ENCODE assay signal across 21 cellular contexts in the genomic region with DNA sequence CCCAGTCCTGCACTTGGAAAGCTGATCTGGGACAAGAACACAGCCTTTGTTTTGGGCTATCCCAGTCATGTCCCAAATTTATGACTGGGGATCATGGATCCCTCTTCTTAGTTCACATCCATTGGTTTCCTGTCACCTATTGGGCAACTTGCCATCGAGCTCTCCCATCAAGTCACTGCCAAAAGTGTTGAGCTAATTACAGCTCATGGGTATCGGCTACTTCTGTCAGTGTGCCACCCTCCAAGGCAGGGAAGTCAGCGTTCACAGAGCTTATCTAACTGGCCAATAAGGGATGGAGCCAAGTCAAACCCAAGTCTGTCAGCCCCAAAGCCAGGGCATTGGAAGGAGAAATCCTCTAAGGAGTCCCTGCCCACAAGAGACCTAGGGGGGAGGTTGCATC. TPM values are rescaled to one million over a fixed set of nuclear protein-coding genes. Genes with fewer than 3 reads are reported as not detected.
DNase-seq lines count a peak whose midpoint lies in the region; ATAC-seq, FAIRE-seq and TF ChIP-seq lines count a peak whose summit lies in the region.
"Had no signal": no experiment of that assay in that cellular context is flagged by ENCODE, and none has a peak within 500 bp of the region (broad histone marks: within the 10 kb centered on the region; RNA-seq: fewer than 3 reads in every experiment).

No MANE protein-coding gene starts in this region.

- FAIRE-seq in H54 (lab: Jason Lieb, UNC) = no peak
- FAIRE-seq: D721Med, GM12878, GM19239, H1 had no signal

- H3K27ac Mint-ChIP-seq in activated naive CD4-positive, alpha-beta T cell treated with anti-CD3 and anti-CD28 coated beads, Interleukin-2, amount 50 U/mL, for 24 hours = peak overlapping the region; percentile 39

- no peaks in the 10 kb centered on the region for H3K9me3 Mint-ChIP-seq in activated naive CD4-positive, alpha-beta T cell treated with anti-CD3 and anti-CD28 coated beads, Interleukin-2, amount 50 U/mL, for 24 hours
- H3K9me3 Mint-ChIP-seq: CD4-positive, CD25-positive, alpha-beta regulatory T cell; CD8-positive, alpha-beta memory T cell had no signal

- H3K9ac ChIP-seq in BLaER1 = no peak overlapping the region
- no peak overlapping the region for H3K9ac ChIP-seq in DND-41 (ENCODE audit: low read depth, low read length)

- H3K27ac ChIP-seq in BLaER1 (no peak overlapping the region), DND-41 (ENCODE audit: low read length) (peak overlapping the region; percentile 46), coronary artery (no peak overlapping the region)

- peaks cover 95% of the 10 kb centered on the region for H3K4me1 ChIP-seq in BLaER1
- H3K4me1 ChIP-seq in DND-41 (ENCODE audit: insufficient read depth, low read length) = peaks cover 40% of the 10 kb centered on the region
- H3K4me1 ChIP-seq: HAP-1 had no signal

- no peak for DNase-seq in activated naive CD4-positive, alpha-beta T cell (lab: John Stamatoyannopoulos, UW)
- DNase-seq in DND-41 (no peak), left lobe of liver (ENCODE audit: low spot score) (no peak), H54 (ENCODE audit: insufficient read length, low spot score) (no peak), coronary artery (ENCODE audit: low spot score) (no peak), NOMO-1 treated with DMSO at 0.1 percent for 48 hours (lab: John Stamatoyannopoulos, UW; ENCODE audit: unreplicated experiment) (no peak)
- DNase-seq: 8988T; C1 segment of cervical spinal cord; Caco-2; CD4-positive, CD25-positive, alpha-beta regulatory T cell; CD8-positive, alpha-beta memory T cell; DMS153; DMS79; GF-D8 had no signal

- no peak for ATAC-seq in DND-41 (ENCODE audit: insufficient read depth, low read depth)
- ATAC-seq in left lobe of liver = peak; percentile 34
- ATAC-seq: GM12878 had no signal

- peaks cover 20% of the 10 kb centered on the region for H3K4me1 Mint-ChIP-seq in activated naive CD4-positive, alpha-beta T cell treated with anti-CD3 and anti-CD28 coated beads, Interleukin-2, amount 50 U/mL, for 24 hours

- no peak overlapping the region for H2AFZ ChIP-seq in DND-41 (ENCODE audit: low read depth, low read length)

- TF ChIP-seq CTCF in DND-41 (IDR thresholded peaks at IDR 0.05; ENCODE audit: borderline replicate concordance, extremely low read depth, low read length, poor library complexity, severe bottlenecking) (no peak), coronary artery (IDR thresholded peaks at IDR 0.05) (no peak)

- TF ChIP-seq POLR2A in H54 (IDR thresholded peaks at IDR 0.05; ENCODE audit: low read depth, low read length) = no peak

- no peaks in the 10 kb centered on the region for H3K27me3 Mint-ChIP-seq in activated naive CD4-positive, alpha-beta T cell treated with anti-CD3 and anti-CD28 coated beads, Interleukin-2, amount 50 U/mL, for 24 hours
- H3K27me3 Mint-ChIP-seq: CD4-positive, CD25-positive, alpha-beta regulatory T cell; CD8-positive, alpha-beta memory T cell had no signal

- H3K36me3 Mint-ChIP-seq in activated naive CD4-positive, alpha-beta T cell treated with anti-CD3 and anti-CD28 coated beads, Interleukin-2, amount 50 U/mL, for 24 hours = peaks cover 2% of the 10 kb centered on the region

- H3K9me3 ChIP-seq in BLaER1 (no peaks in the 10 kb centered on the region), DND-41 (ENCODE audit: insufficient read depth, low read length, severe bottlenecking) (no peaks in the 10 kb centered on the region)
- H3K9me3 ChIP-seq: Caco-2, HAP-1 had no signal

- no peaks in the 10 kb centered on the region for H3K27me3 ChIP-seq in BLaER1
- no peaks in the 10 kb centered on the region for H3K27me3 ChIP-seq in DND-41 (ENCODE audit: insufficient read depth, low read length, poor library complexity)

- no peaks in the 10 kb centered on the region for H3K79me2 ChIP-seq in DND-41 (ENCODE audit: insufficient read depth, low read length)

- H3K4me3 ChIP-seq in BLaER1 (no peak overlapping the region), DND-41 (ENCODE audit: low read depth in 1 of 2, low read length in 2 of 2) (no peak overlapping the region), coronary artery (no peak overlapping the region)
- H3K4me3 ChIP-seq: GM12878, HAP-1 had no signal

- H4K20me1 ChIP-seq in BLaER1 = no peaks in the 10 kb centered on the region
- H4K20me1 ChIP-seq in DND-41 (ENCODE audit: insufficient read depth, low read length) = no peaks in the 10 kb centered on the region

- H3K4me3 Mint-ChIP-seq in activated naive CD4-positive, alpha-beta T cell treated with anti-CD3 and anti-CD28 coated beads, Interleukin-2, amount 50 U/mL, for 24 hours = no peak overlapping the region
- H3K4me3 Mint-ChIP-seq: CD4-positive, CD25-positive, alpha-beta regulatory T cell; CD8-positive, alpha-beta memory T cell had no signal

- H3K4me2 ChIP-seq in BLaER1 (0 out of 2 replicates have a peak overlapping the region, but pooled peaks have one; percentile 13), DND-41 (ENCODE audit: insufficient read depth, low read length) (no peak overlapping the region)

- peaks cover 92% of the 10 kb centered on the region for H3K36me3 ChIP-seq in BLaER1
- peaks cover 10% of the 10 kb centered on the region; the same call in 1 of the 2 replicates for H3K36me3 ChIP-seq in DND-41 (ENCODE audit: insufficient read depth, low read length)
- H3K36me3 ChIP-seq: HAP-1 had no signal

RNA-seq across cellular contexts. Expression of a gene that starts 53.2 kb away (rescaled TPM):
- total RNA-seq in left lobe of liver = 7.7 TPM
